Comparison of ENCODE assay signal across 1 cellular context in genomic region chr10:15408557-15408956, GRCh38.
TF ChIP-seq lines count a peak whose summit lies in the region.

No MANE protein-coding gene starts in this region.

TF ChIP-seq in K562, 482 proteins besides CTCF, POLR2A, EP300 and RAD21 (continued from another document):
- TF ChIP-seq ZBTB40 (IDR thresholded peaks at IDR 0.05), result no peak
- TF ChIP-seq ZBTB40 (CRISPR knock-in tag; IDR thresholded peaks at IDR 0.05), result no peak
- TF ChIP-seq TCF3 (CRISPR knock-in tag; IDR thresholded peaks at IDR 0.05), result peak; percentile 70
- peak; percentile 55 for TF ChIP-seq CBFA2T3 (IDR thresholded peaks at IDR 0.05)
- no peak for TF ChIP-seq ADNP (tag; IDR thresholded peaks at IDR 0.05)
- TF ChIP-seq CBFA2T2 (conservative IDR thresholded peaks at IDR 0.05), result 0 out of 2 replicates have a peak, but pooled peaks have one; percentile 8
